ENCODE assay signal across 14 cellular contexts in genomic region chr15:66291816-66292215, GRCh38. TPM values are rescaled to one million over a fixed set of nuclear protein-coding genes. Genes with fewer than 3 reads are reported as not detected.
DNase-seq lines count a peak whose midpoint lies in the region; ATAC-seq and TF ChIP-seq lines count a peak whose summit lies in the region.
"Had no signal": no experiment of that assay in that cellular context is flagged by ENCODE, and none has a peak within 500 bp of the region (broad histone marks: within the 10 kb centered on the region; RNA-seq: fewer than 3 reads in every experiment).

No MANE protein-coding gene starts in this region.

- H3K4me3 ChIP-seq in KMS-11 (IDR thresholded peaks at IDR 0.05; ENCODE audit: insufficient read depth, low read depth, low read length) (no peak overlapping the region), brain microvascular endothelial cell (ENCODE audit: low read depth, low read length) (no peak overlapping the region)
- H3K4me3 ChIP-seq: SJSA1 had no signal

- DNase-seq in T-helper 2 cell treated with Interferon-gamma antibody and Interleukin-4, amounts not matched to agents 5 μg/mL and 100 μg/mL, for 36 hours (ENCODE audit: low spot score) = no peak
- DNase-seq in T-helper 2 cell = no peak
- no peak for DNase-seq in activated naive CD8-positive, alpha-beta T cell treated with anti-CD3 and anti-CD28 coated beads, Interleukin-2, amount 50 U/mL, for 24 hours
- DNase-seq in progenitor cell of endocrine pancreas (ENCODE audit: low spot score, unreplicated experiment) = no peak
- no peak for DNase-seq in UCSD-AML1 (lab: John Stamatoyannopoulos, UW; ENCODE audit: unreplicated experiment)
- DNase-seq in brain microvascular endothelial cell = no peak
- DNase-seq: H7, MM.1S, NCI-H524 treated with DMSO at 0.1 percent for 48 hours had no signal

- no peaks in the 10 kb centered on the region for H3K9me3 Mint-ChIP-seq in T-helper 2 cell treated with Interferon-gamma antibody and Interleukin-4, amounts not matched to agents 5 μg/mL and 100 μg/mL, for 36 hours
- no peaks in the 10 kb centered on the region for H3K9me3 Mint-ChIP-seq in activated naive CD8-positive, alpha-beta T cell treated with anti-CD3 and anti-CD28 coated beads, Interleukin-2, amount 50 U/mL, for 24 hours
- H3K9me3 Mint-ChIP-seq in progenitor cell of endocrine pancreas (ENCODE audit: low read depth) = no peaks in the 10 kb centered on the region

- in situ Hi-C loops in brain microvascular endothelial cell (cut with HindIII; ENCODE audit: low pct_ligation_motif_present, low sequenced_read_pairs) = no loop called here

- peaks cover 21% of the 10 kb centered on the region for H3K79me2 ChIP-seq in KMS-11 (ENCODE audit: insufficient read depth, low read depth)

- no peak for ATAC-seq in activated naive CD8-positive, alpha-beta T cell treated with anti-CD3 and anti-CD28 coated beads, Interleukin-2, amount 50 U/mL, for 24 hours
- no peak for ATAC-seq in HG02642 (IDR thresholded peaks at IDR 0.05; ENCODE audit: poor library complexity, unreplicated experiment)

- peaks cover 47% of the 10 kb centered on the region for H3K4me1 Mint-ChIP-seq in T-helper 2 cell treated with Interferon-gamma antibody and Interleukin-4, amounts not matched to agents 5 μg/mL and 100 μg/mL, for 36 hours (ENCODE audit: low read depth)
- peaks cover 42% of the 10 kb centered on the region for H3K4me1 Mint-ChIP-seq in activated naive CD8-positive, alpha-beta T cell treated with anti-CD3 and anti-CD28 coated beads, Interleukin-2, amount 50 U/mL, for 24 hours
- peaks cover 29% of the 10 kb centered on the region for H3K4me1 Mint-ChIP-seq in progenitor cell of endocrine pancreas (ENCODE audit: low read depth)

- H3K36me3 Mint-ChIP-seq in T-helper 2 cell treated with Interferon-gamma antibody and Interleukin-4, amounts not matched to agents 5 μg/mL and 100 μg/mL, for 36 hours (ENCODE audit: low read depth) = peaks cover 16% of the 10 kb centered on the region
- H3K36me3 Mint-ChIP-seq in activated naive CD8-positive, alpha-beta T cell treated with anti-CD3 and anti-CD28 coated beads, Interleukin-2, amount 50 U/mL, for 24 hours (ENCODE audit: low read depth) = peaks cover 3% of the 10 kb centered on the region
- peaks cover 3% of the 10 kb centered on the region for H3K36me3 Mint-ChIP-seq in progenitor cell of endocrine pancreas (ENCODE audit: insufficient read depth)

- no peak overlapping the region; the same call in 1 of the 2 replicates for H3K27ac ChIP-seq in KMS-11
- H3K27ac ChIP-seq in brain microvascular endothelial cell = no peak overlapping the region
- H3K27ac ChIP-seq: SJSA1 had no signal

- TF ChIP-seq CTCF in KMS-11 (conservative IDR thresholded peaks at IDR 0.05; ENCODE audit: low read depth, low read length) = no peak
- TF ChIP-seq CTCF in progenitor cell of endocrine pancreas (IDR thresholded peaks at IDR 0.05; ENCODE audit: unreplicated experiment) = no peak
- no peak for TF ChIP-seq CTCF in brain microvascular endothelial cell (IDR thresholded peaks at IDR 0.05; ENCODE audit: low read depth, low read length, missing control alignments)

- no peaks in the 10 kb centered on the region for H4K20me1 ChIP-seq in KMS-11 (ENCODE audit: insufficient read depth)

- H3K27me3 ChIP-seq in KMS-11 (ENCODE audit: insufficient read depth, low read depth) = no peaks in the 10 kb centered on the region
- H3K27me3 ChIP-seq in brain microvascular endothelial cell (replicated peaks) = no peaks in the 10 kb centered on the region
- H3K27me3 ChIP-seq: SJSA1 had no signal

- H3K36me3 ChIP-seq in KMS-11 (ENCODE audit: insufficient read depth) (no peaks in the 10 kb centered on the region), brain microvascular endothelial cell (replicated peaks) (no peaks in the 10 kb centered on the region)

- peak overlapping the region; percentile 72; the same call in 1 of the 2 replicates for H3K4me2 ChIP-seq in KMS-11

- no peak overlapping the region for H3K9ac ChIP-seq in KMS-11

- peaks cover 25% of the 10 kb centered on the region for H3K4me1 ChIP-seq in KMS-11 (ENCODE audit: low read depth, poor library complexity, severe bottlenecking)

- peak overlapping the region; percentile 80 for H3K4me3 Mint-ChIP-seq in T-helper 2 cell treated with Interferon-gamma antibody and Interleukin-4, amounts not matched to agents 5 μg/mL and 100 μg/mL, for 36 hours
- H3K4me3 Mint-ChIP-seq in activated naive CD8-positive, alpha-beta T cell treated with anti-CD3 and anti-CD28 coated beads, Interleukin-2, amount 50 U/mL, for 24 hours = no peak overlapping the region
- H3K4me3 Mint-ChIP-seq in progenitor cell of endocrine pancreas (ENCODE audit: low read depth) = peak overlapping the region; percentile 18

- peak overlapping the region; percentile 87 for H3K27ac Mint-ChIP-seq in T-helper 2 cell treated with Interferon-gamma antibody and Interleukin-4, amounts not matched to agents 5 μg/mL and 100 μg/mL, for 36 hours
- H3K27ac Mint-ChIP-seq in activated naive CD8-positive, alpha-beta T cell treated with anti-CD3 and anti-CD28 coated beads, Interleukin-2, amount 50 U/mL, for 24 hours = peak overlapping the region; percentile 90
- H3K27ac Mint-ChIP-seq in progenitor cell of endocrine pancreas = no peak overlapping the region

- no peak overlapping the region for H2AFZ ChIP-seq in KMS-11 (ENCODE audit: low read depth)

- no peaks in the 10 kb centered on the region for H3K27me3 Mint-ChIP-seq in T-helper 2 cell treated with Interferon-gamma antibody and Interleukin-4, amounts not matched to agents 5 μg/mL and 100 μg/mL, for 36 hours (ENCODE audit: low read depth)
- H3K27me3 Mint-ChIP-seq in activated naive CD8-positive, alpha-beta T cell treated with anti-CD3 and anti-CD28 coated beads, Interleukin-2, amount 50 U/mL, for 24 hours = no peaks in the 10 kb centered on the region
- no peaks in the 10 kb centered on the region for H3K27me3 Mint-ChIP-seq in progenitor cell of endocrine pancreas

RNA-seq across cellular contexts. Expression of gene DIS3L, which starts 1.6 kb away (rescaled TPM):
- total RNA-seq in progenitor cell of endocrine pancreas = 51.1 and 53.7 TPM in 2 replicates

RNA-seq across cellular contexts. Expression of gene MEGF11, which starts 38.3 kb away (rescaled TPM):
- 0.60 and 1.2 TPM in 2 replicates for total RNA-seq in progenitor cell of endocrine pancreas
- total RNA-seq: activated CD8-positive, alpha-beta memory T cell treated with anti-CD3 and anti-CD28 coated beads for 36 hours; endothelial cell of umbilical vein had no signal
